Comparison of ENCODE assay signal across 8 cellular contexts in the genomic region with DNA sequence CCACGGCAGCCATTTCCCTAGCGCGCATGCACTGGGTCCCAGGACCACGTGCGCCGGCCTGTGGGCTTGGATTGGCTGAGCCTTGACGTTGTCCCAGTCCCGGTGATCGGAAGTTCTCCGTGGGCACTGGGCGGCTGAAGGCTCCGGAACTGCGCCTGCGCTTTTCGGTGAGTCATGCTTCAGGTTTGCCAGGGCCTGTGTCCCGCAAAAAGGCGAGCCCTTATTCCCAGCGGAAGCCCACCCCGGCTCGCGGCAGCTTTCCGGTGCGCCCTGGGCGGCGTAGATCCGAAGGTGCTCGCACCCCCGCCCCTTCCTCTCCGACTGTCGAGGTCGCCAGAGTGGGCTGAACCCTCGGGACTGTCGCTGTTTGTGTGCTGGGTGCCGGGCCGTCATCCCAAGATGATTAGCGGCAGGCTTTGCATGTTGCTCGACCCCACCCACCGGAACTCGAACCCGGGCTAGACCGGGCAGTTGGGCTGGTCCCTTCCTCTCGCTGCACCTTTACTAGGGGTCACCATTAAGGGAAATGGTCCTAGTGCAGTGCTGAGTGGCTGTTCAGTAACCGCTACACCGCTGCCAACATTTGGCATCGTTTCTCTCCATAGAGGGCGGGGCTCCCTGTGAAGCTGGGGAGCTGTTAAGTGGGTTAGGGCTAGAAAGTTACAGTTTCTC. TPM values are rescaled to one million over a fixed set of nuclear protein-coding genes. Genes with fewer than 3 reads are reported as not detected.
A peak's percentile ranks its signal among the peaks of the same experiment; 100 is the strongest.
DNase-seq lines count a peak whose midpoint lies in the region; ATAC-seq and TF ChIP-seq lines count a peak whose summit lies in the region.

A gene with protein sequence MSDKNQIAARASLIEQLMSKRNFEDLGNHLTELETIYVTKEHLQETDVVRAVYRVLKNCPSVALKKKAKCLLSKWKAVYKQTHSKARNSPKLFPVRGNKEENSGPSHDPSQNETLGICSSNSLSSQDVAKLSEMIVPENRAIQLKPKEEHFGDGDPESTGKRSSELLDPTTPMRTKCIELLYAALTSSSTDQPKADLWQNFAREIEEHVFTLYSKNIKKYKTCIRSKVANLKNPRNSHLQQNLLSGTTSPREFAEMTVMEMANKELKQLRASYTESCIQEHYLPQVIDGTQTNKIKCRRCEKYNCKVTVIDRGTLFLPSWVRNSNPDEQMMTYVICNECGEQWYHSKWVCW (plus strand): TSS at position 120 of the 672 bp plus-strand sequence. CDS start 9,368 bp downstream, outside the sequence.

- TF ChIP-seq CTCF in NB4 (IDR thresholded peaks at IDR 0.05; ENCODE audit: low read depth, low read length), result no peak
- TF ChIP-seq CTCF in SK-N-SH (IDR thresholded peaks at IDR 0.05), result no peak

- peak within 1 kb of the TSS; percentile 86 for H3K4me2 ChIP-seq in SK-N-SH

- peak within 1 kb of the TSS; percentile 82 for H2AFZ ChIP-seq in SK-N-SH (ENCODE audit: low read depth)

- H3K27ac ChIP-seq in SK-N-SH (ENCODE audit: low read depth in 2 of 2, low read length in 1 of 2), result peak within 1 kb of the TSS; percentile 91 to 97

- no peaks in the 10 kb centered on the region for H4K20me1 ChIP-seq in SK-N-SH (ENCODE audit: insufficient read depth)

- no peaks in the 10 kb centered on the region for H3K9me2 ChIP-seq in SK-N-SH

- no peaks in the 10 kb centered on the region for H3K9me3 ChIP-seq in SK-N-SH

- TF ChIP-seq POLR2A in NB4 (IDR thresholded peaks at IDR 0.05; ENCODE audit: extremely low read depth, insufficient read length), result no peak

- H3K36me3 ChIP-seq in SK-N-SH (replicated peaks in 1 of 2; ENCODE audit: control insufficient read depth in 1 of 2, insufficient read depth in 2 of 2, low read length in 1 of 2), result peaks cover 0 to 3% of the 10 kb centered on the region in 2 experiments

- no peaks in the 10 kb centered on the region for H3K79me2 ChIP-seq in SK-N-SH (ENCODE audit: insufficient read depth)

- peak; percentile 97 for DNase-seq in NB4 (ENCODE audit: low read depth)
- peak; percentile 94 for DNase-seq in SK-N-SH
- DNase-seq in activated naive CD4-positive, alpha-beta T cell treated with anti-CD3 and anti-CD28 coated beads, Interleukin-2, amount 50 U/mL, for 72 hours (ENCODE audit: low spot score in 2 of 2), result peak; percentile 85 to 94
- peak; percentile 89 for DNase-seq in globus pallidus (ENCODE audit: low spot score)
- peak; percentile 86 for DNase-seq in non-pigmented ciliary epithelial cell (ENCODE audit: low read depth)
- DNase-seq in superior temporal gyrus (ENCODE audit: extremely low spot score), result peak; percentile 94

- no peak for TF ChIP-seq RAD21 in SK-N-SH (IDR thresholded peaks at IDR 0.05; ENCODE audit: low read length)

- peaks cover 0 to 6% of the 10 kb centered on the region in 2 experiments; a peak in 2 of 4 replicates for H3K4me1 ChIP-seq in SK-N-SH (ENCODE audit: control insufficient read depth in 1 of 2, insufficient read depth in 2 of 2, low read depth in 1 of 2, low read length in 1 of 2)

- WGBS in SK-N-SH (ENCODE audit: low lambda C conversion rate), result 0% methylated on average over 10 of the region's 46 CpGs

- H3K27ac Mint-ChIP-seq in activated naive CD4-positive, alpha-beta T cell treated with anti-CD3 and anti-CD28 coated beads, Interleukin-2, amount 50 U/mL, for 72 hours, result peak within 1 kb of the TSS; percentile 88 to 92

- CTCF ChIA-PET in SK-N-SH (lab: Yijun Ruan, JAX), result interaction anchor here (1.0 to 1.1 kb wide), 2 partner anchors 146 to 379 kb away, joined by 3 to 4 read pairs; no protein-coding TSS in a partner anchor

- peaks cover 33% of the 10 kb centered on the region for H3F3A ChIP-seq in SK-N-SH (replicated peaks; ENCODE audit: insufficient read depth)

- H3K9me3 Mint-ChIP-seq in activated naive CD4-positive, alpha-beta T cell treated with anti-CD3 and anti-CD28 coated beads, Interleukin-2, amount 50 U/mL, for 72 hours, result no peaks in the 10 kb centered on the region

- no peaks in the 10 kb centered on the region for H3K36me3 Mint-ChIP-seq in activated naive CD4-positive, alpha-beta T cell treated with anti-CD3 and anti-CD28 coated beads, Interleukin-2, amount 50 U/mL, for 72 hours

- TF ChIP-seq EP300 in SK-N-SH (IDR thresholded peaks at IDR 0.05; ENCODE audit: borderline replicate concordance in 1 of 2, low read depth in 1 of 2, low read length in 1 of 2), result no peak

- no peaks in the 10 kb centered on the region for H3K27me3 ChIP-seq in SK-N-SH (ENCODE audit: insufficient read depth)

- peak within 1 kb of the TSS; percentile 86 for H3K9ac ChIP-seq in SK-N-SH

- ATAC-seq in HG02571 (IDR thresholded peaks at IDR 0.05; ENCODE audit: unreplicated experiment), result peak; percentile 94
- ATAC-seq in activated naive CD4-positive, alpha-beta T cell treated with anti-CD3 and anti-CD28 coated beads, Interleukin-2, amount 50 U/mL, for 72 hours, result peak; percentile 96 to 99

- H3K4me3 ChIP-seq in GM08714 (ENCODE audit: low read length) (peak within 1 kb of the TSS; percentile 71), NB4 (ENCODE audit: low read depth, low read length) (peak within 1 kb of the TSS; percentile 82), SK-N-SH (ENCODE audit: low read depth in 2 of 2, low read length in 1 of 2) (peak within 1 kb of the TSS; percentile 74 to 83)

- POLR2A ChIA-PET in SK-N-SH (lab: Yijun Ruan, JAX), result interaction anchor here (1.4 to 2.0 kb wide), 2 partner anchors 82 to 376 kb away, joined by 6 to 11 read pairs; partner anchors contain the start of genes GEMIN8, OFD1 and TRAPPC2

TF ChIP-seq in SK-N-SH, 30 proteins besides CTCF, POLR2A, EP300 and RAD21 (continues in another document):
- TF ChIP-seq TEAD4 (IDR thresholded peaks at IDR 0.05; ENCODE audit: borderline replicate concordance, insufficient read depth) (no peak), FOSL2 (IDR thresholded peaks at IDR 0.05; ENCODE audit: borderline replicate concordance, low read depth) (peak; percentile 65; the same call in 1 of the 2 replicates), FOXM1 (IDR thresholded peaks at IDR 0.05; ENCODE audit: low read depth) (no peak), NFIC (IDR thresholded peaks at IDR 0.05; ENCODE audit: borderline replicate concordance) (peak; percentile 30; the same call in 1 of the 2 replicates), SMC3 (IDR thresholded peaks at IDR 0.05; ENCODE audit: low read depth, low read length) (no peak), RFX5 (IDR thresholded peaks at IDR 0.05; ENCODE audit: low read length) (no peak), ZBTB33 (IDR thresholded peaks at IDR 0.05; ENCODE audit: borderline replicate concordance, low read depth) (no peak), TAF1 (IDR thresholded peaks at IDR 0.05; ENCODE audit: borderline replicate concordance, low read depth, low read length) (0 out of 2 replicates have a peak, but pooled peaks have one; percentile 58), JUND (IDR thresholded peaks at IDR 0.05) (peak; percentile 36; the same call in 1 of the 2 replicates), RCOR1 (IDR thresholded peaks at IDR 0.05; ENCODE audit: low read length) (no peak), PBX3 (IDR thresholded peaks at IDR 0.05) (no peak)
- TF ChIP-seq, protein P1, sequence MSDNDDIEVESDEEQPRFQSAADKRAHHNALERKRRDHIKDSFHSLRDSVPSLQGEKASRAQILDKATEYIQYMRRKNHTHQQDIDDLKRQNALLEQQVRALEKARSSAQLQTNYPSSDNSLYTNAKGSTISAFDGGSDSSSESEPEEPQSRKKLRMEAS (IDR thresholded peaks at IDR 0.05; ENCODE audit: low read depth), result peak; percentile 32; the same call in 1 of the 2 replicates
- TF ChIP-seq, protein P2, sequence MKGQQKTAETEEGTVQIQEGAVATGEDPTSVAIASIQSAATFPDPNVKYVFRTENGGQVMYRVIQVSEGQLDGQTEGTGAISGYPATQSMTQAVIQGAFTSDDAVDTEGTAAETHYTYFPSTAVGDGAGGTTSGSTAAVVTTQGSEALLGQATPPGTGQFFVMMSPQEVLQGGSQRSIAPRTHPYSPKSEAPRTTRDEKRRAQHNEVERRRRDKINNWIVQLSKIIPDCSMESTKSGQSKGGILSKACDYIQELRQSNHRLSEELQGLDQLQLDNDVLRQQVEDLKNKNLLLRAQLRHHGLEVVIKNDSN (IDR thresholded peaks at IDR 0.05; ENCODE audit: borderline replicate concordance, low read depth), result peak; percentile 98
- TF ChIP-seq, protein P3, sequence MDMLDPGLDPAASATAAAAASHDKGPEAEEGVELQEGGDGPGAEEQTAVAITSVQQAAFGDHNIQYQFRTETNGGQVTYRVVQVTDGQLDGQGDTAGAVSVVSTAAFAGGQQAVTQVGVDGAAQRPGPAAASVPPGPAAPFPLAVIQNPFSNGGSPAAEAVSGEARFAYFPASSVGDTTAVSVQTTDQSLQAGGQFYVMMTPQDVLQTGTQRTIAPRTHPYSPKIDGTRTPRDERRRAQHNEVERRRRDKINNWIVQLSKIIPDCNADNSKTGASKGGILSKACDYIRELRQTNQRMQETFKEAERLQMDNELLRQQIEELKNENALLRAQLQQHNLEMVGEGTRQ (IDR thresholded peaks at IDR 0.05; ENCODE audit: borderline replicate concordance, low read depth, low read length), result peak; percentile 93

RNA-seq across cellular contexts. Expression of the gene that starts here (rescaled TPM):
- 0.84 and 1.2 TPM in 2 replicates for polyA plus RNA-seq in SK-N-SH (2012; rRNA removed)
- polyA plus RNA-seq in SK-N-SH (2012; cell fraction: cytosol; rRNA removed), result 1.0 and 1.2 TPM in 2 replicates
- polyA plus RNA-seq in SK-N-SH (2012; cell fraction: nucleus; rRNA removed), result 1.4 and 2.2 TPM in 2 replicates
- 1 to 10 TPM; 1.4 to 2.6 TPM for total RNA-seq in activated naive CD4-positive, alpha-beta T cell treated with anti-CD3 and anti-CD28 coated beads, Interleukin-2, amount 50 U/mL, for 72 hours

Comparison
In these comparisons a context has a peak if more than half of its experiments do, and no peak if none do; other contexts are left out.
1. Peak in every context shown above with its lines: DNase-seq, ATAC-seq, H3K4me3 ChIP-seq and H3K27ac ChIP-seq.